ENCODE assay signal across 40 cellular contexts in genomic region chr7:129199406-129199805, GRCh38.
"Had no signal": no experiment of that assay in that cellular context is flagged by ENCODE, and none has a peak within 500 bp of the region (broad histone marks: within the 10 kb centered on the region; RNA-seq: fewer than 3 reads in every experiment).

No MANE protein-coding gene starts in this region.

- H3K9me3 Mint-ChIP-seq: activated naive CD4-positive, alpha-beta T cell treated with anti-CD3 and anti-CD28 coated beads for 36 hours; activated naive CD4-positive, alpha-beta T cell treated with anti-CD3 and anti-CD28 coated beads, Interleukin-2, amount 10 ng/mL, durations not matched to agents 7 days and 5 days; activated naive CD4-positive, alpha-beta T cell treated with anti-CD3 and anti-CD28 coated beads, Interleukin-2, amount 50 U/mL, for 24 hours; activated naive CD4-positive, alpha-beta T cell treated with anti-CD3 and anti-CD28 coated beads, Interleukin-2, amount 50 U/mL, for 72 hours; activated naive CD8-positive, alpha-beta T cell treated with anti-CD3 and anti-CD28 coated beads for 36 hours; activated naive CD8-positive, alpha-beta T cell treated with anti-CD3 and anti-CD28 coated beads, Interleukin-2, amount 10 ng/mL, durations not matched to agents 7 days and 5 days; activated naive CD8-positive, alpha-beta T cell treated with anti-CD3 and anti-CD28 coated beads, Interleukin-2, amount 50 U/mL, for 24 hours; activated T-cell treated with anti-CD3 and anti-CD28 coated beads, Interleukin-2, amount 50 U/mL, for 24 hours; activated T-cell treated with anti-CD3 and anti-CD28 coated beads, Interleukin-2, amount 50 U/mL, for 4 hours; activated T-cell treated with anti-CD3 and anti-CD28 coated beads, Interleukin-2, amount 50 U/mL, for 72 hours; activated T-helper 1 cell treated with anti-CD3 and anti-CD28 coated beads, Interleukin-12 subunit alpha, Interleukin-12 subunit beta, Interleukin-2, Interleukin-4 antibody, amounts not matched to agents 30 ng/mL and 10 ng/mL and 1 ng/mL, durations not matched to agents 14 hours and 24 hours and 36 hours; activated T-helper 17 cell treated with anti-CD3 and anti-CD28 coated beads, Interleukin-2, amount 50 U/mL, for 72 hours; activated T-helper 2 cell treated with anti-CD3 and anti-CD28 coated beads, Interferon-gamma antibody, Interleukin-2, Interleukin-4, amounts not matched to agents 10 μg/mL and 5 μg/mL and 100 μg/mL, durations not matched to agents 14 hours and 24 hours and 36 hours; brain; central memory CD8-positive, alpha-beta T cell had no signal

- H3K4me1 ChIP-seq: adrenal gland, ascending aorta, body of pancreas, breast epithelium had no signal

- H3K4me3 ChIP-seq: adrenal gland, ascending aorta, body of pancreas, breast epithelium, cardiac muscle cell had no signal

- H3K9me3 ChIP-seq: adrenal gland, ascending aorta, body of pancreas, breast epithelium had no signal

- H3K36me3 Mint-ChIP-seq: activated naive CD4-positive, alpha-beta T cell treated with anti-CD3 and anti-CD28 coated beads, Interleukin-2, amount 10 ng/mL, durations not matched to agents 7 days and 5 days; activated naive CD4-positive, alpha-beta T cell treated with anti-CD3 and anti-CD28 coated beads, Interleukin-2, amount 50 U/mL, for 24 hours; activated naive CD4-positive, alpha-beta T cell treated with anti-CD3 and anti-CD28 coated beads, Interleukin-2, amount 50 U/mL, for 72 hours; activated naive CD8-positive, alpha-beta T cell; activated naive CD8-positive, alpha-beta T cell treated with anti-CD3 and anti-CD28 coated beads for 36 hours; activated naive CD8-positive, alpha-beta T cell treated with anti-CD3 and anti-CD28 coated beads, Interleukin-2, amount 10 ng/mL, durations not matched to agents 7 days and 5 days had no signal

- H3K27me3 Mint-ChIP-seq: brain had no signal

- H3K4me3 Mint-ChIP-seq: activated naive CD4-positive, alpha-beta T cell treated with anti-CD3 and anti-CD28 coated beads for 36 hours; activated naive CD4-positive, alpha-beta T cell treated with anti-CD3 and anti-CD28 coated beads, Interleukin-2, amount 10 ng/mL, durations not matched to agents 7 days and 5 days; activated naive CD4-positive, alpha-beta T cell treated with anti-CD3 and anti-CD28 coated beads, Interleukin-2, amount 50 U/mL, for 24 hours; activated naive CD8-positive, alpha-beta T cell; activated naive CD8-positive, alpha-beta T cell treated with anti-CD3 and anti-CD28 coated beads for 36 hours; activated naive CD8-positive, alpha-beta T cell treated with anti-CD3 and anti-CD28 coated beads, Interleukin-2, amount 10 ng/mL, durations not matched to agents 7 days and 5 days; activated naive CD8-positive, alpha-beta T cell treated with anti-CD3 and anti-CD28 coated beads, Interleukin-2, amount 50 U/mL, for 24 hours; activated T-cell treated with anti-CD3 and anti-CD28 coated beads, Interleukin-2, amount 50 U/mL, for 24 hours; activated T-cell treated with anti-CD3 and anti-CD28 coated beads, Interleukin-2, amount 50 U/mL, for 4 hours; activated T-cell treated with anti-CD3 and anti-CD28 coated beads, Interleukin-2, amount 50 U/mL, for 72 hours; activated T-helper 1 cell treated with anti-CD3 and anti-CD28 coated beads, Interleukin-12 subunit alpha, Interleukin-12 subunit beta, Interleukin-2, Interleukin-4 antibody, amounts not matched to agents 30 ng/mL and 10 ng/mL and 1 ng/mL, durations not matched to agents 14 hours and 24 hours and 36 hours; activated T-helper 17 cell treated with anti-CD3 and anti-CD28 coated beads, Interleukin-2, amount 50 U/mL, for 72 hours; brain; central memory CD8-positive, alpha-beta T cell had no signal

- ATAC-seq: activated naive CD4-positive, alpha-beta T cell treated with anti-CD3 and anti-CD28 coated beads, Interleukin-2, amount 50 U/mL, for 72 hours; activated naive CD8-positive, alpha-beta T cell treated with anti-CD3 and anti-CD28 coated beads, Interleukin-2, amount 50 U/mL, for 24 hours; activated T-cell treated with anti-CD3 and anti-CD28 coated beads, Interleukin-2, amount 50 U/mL, for 4 hours; activated T-cell treated with anti-CD3 and anti-CD28 coated beads, Interleukin-2, amount 50 U/mL, for 72 hours; activated T-helper 17 cell treated with anti-CD3 and anti-CD28 coated beads, Interleukin-2, amount 50 U/mL, for 72 hours; body of pancreas had no signal

- H3K27me3 ChIP-seq: adrenal gland, ascending aorta, body of pancreas, brain microvascular endothelial cell, breast epithelium, cardiac muscle cell had no signal

- H3K4me1 Mint-ChIP-seq: activated naive CD4-positive, alpha-beta T cell treated with anti-CD3 and anti-CD28 coated beads, Interleukin-2, amount 10 ng/mL, durations not matched to agents 7 days and 5 days; activated naive CD4-positive, alpha-beta T cell treated with anti-CD3 and anti-CD28 coated beads, Interleukin-2, amount 50 U/mL, for 24 hours; activated naive CD8-positive, alpha-beta T cell treated with anti-CD3 and anti-CD28 coated beads for 36 hours; activated naive CD8-positive, alpha-beta T cell treated with anti-CD3 and anti-CD28 coated beads, Interleukin-2, amount 10 ng/mL, durations not matched to agents 7 days and 5 days; activated naive CD8-positive, alpha-beta T cell treated with anti-CD3 and anti-CD28 coated beads, Interleukin-2, amount 50 U/mL, for 24 hours; activated T-helper 17 cell treated with anti-CD3 and anti-CD28 coated beads, Interleukin-2, amount 50 U/mL, for 72 hours; brain; central memory CD8-positive, alpha-beta T cell had no signal

- FAIRE-seq: astrocyte, bronchial epithelial cell had no signal

- H3K36me3 ChIP-seq: adrenal gland, ascending aorta, brain microvascular endothelial cell, breast epithelium had no signal

- H3K27ac Mint-ChIP-seq: activated naive CD4-positive, alpha-beta T cell treated with anti-CD3 and anti-CD28 coated beads for 36 hours; activated naive CD4-positive, alpha-beta T cell treated with anti-CD3 and anti-CD28 coated beads, Interleukin-2, amount 10 ng/mL, durations not matched to agents 7 days and 5 days; activated naive CD4-positive, alpha-beta T cell treated with anti-CD3 and anti-CD28 coated beads, Interleukin-2, amount 50 U/mL, for 24 hours; activated naive CD4-positive, alpha-beta T cell treated with anti-CD3 and anti-CD28 coated beads, Interleukin-2, amount 50 U/mL, for 72 hours; activated naive CD8-positive, alpha-beta T cell; activated naive CD8-positive, alpha-beta T cell treated with anti-CD3 and anti-CD28 coated beads for 36 hours; activated naive CD8-positive, alpha-beta T cell treated with anti-CD3 and anti-CD28 coated beads, Interleukin-2, amount 10 ng/mL, durations not matched to agents 7 days and 5 days; activated naive CD8-positive, alpha-beta T cell treated with anti-CD3 and anti-CD28 coated beads, Interleukin-2, amount 50 U/mL, for 24 hours; activated T-cell treated with anti-CD3 and anti-CD28 coated beads, Interleukin-2, amount 50 U/mL, for 24 hours; activated T-cell treated with anti-CD3 and anti-CD28 coated beads, Interleukin-2, amount 50 U/mL, for 72 hours; activated T-helper 1 cell treated with anti-CD3 and anti-CD28 coated beads, Interleukin-12 subunit alpha, Interleukin-12 subunit beta, Interleukin-2, Interleukin-4 antibody, amounts not matched to agents 30 ng/mL and 10 ng/mL and 1 ng/mL, durations not matched to agents 14 hours and 24 hours and 36 hours; activated T-helper 17 cell treated with anti-CD3 and anti-CD28 coated beads, Interleukin-2, amount 50 U/mL, for 72 hours; activated T-helper 2 cell treated with anti-CD3 and anti-CD28 coated beads, Interferon-gamma antibody, Interleukin-2, Interleukin-4, amounts not matched to agents 10 μg/mL and 5 μg/mL and 100 μg/mL, durations not matched to agents 14 hours and 24 hours and 36 hours; brain had no signal

- DNase-seq: activated effector memory CD4-positive, alpha-beta T cell treated with anti-CD3 and anti-CD28 coated beads, Interleukin-2, amount 50 U/mL, for 16 hours; activated effector memory CD4-positive, alpha-beta T cell treated with Interleukin-2 at 50 U/mL for 16 hours; activated gamma-delta T cell; activated gamma-delta T cell treated with Interleukin-2 at 50 U/mL for 16 hours; activated naive CD4-positive, alpha-beta T cell; activated naive CD4-positive, alpha-beta T cell treated with anti-CD3 and anti-CD28 coated beads for 36 hours; activated naive CD4-positive, alpha-beta T cell treated with anti-CD3 and anti-CD28 coated beads, Interleukin-2, amount 10 ng/mL, durations not matched to agents 7 days and 5 days; activated naive CD4-positive, alpha-beta T cell treated with anti-CD3 and anti-CD28 coated beads, Interleukin-2, amount 50 U/mL, for 16 hours; activated naive CD4-positive, alpha-beta T cell treated with Interleukin-2 at 50 U/mL for 16 hours; activated naive CD8-positive, alpha-beta T cell treated with anti-CD3 and anti-CD28 coated beads for 36 hours; activated naive CD8-positive, alpha-beta T cell treated with anti-CD3 and anti-CD28 coated beads, Interleukin-2, amount 10 ng/mL, durations not matched to agents 7 days and 5 days; activated naive CD8-positive, alpha-beta T cell treated with anti-CD3 and anti-CD28 coated beads, Interleukin-2, amount 50 U/mL, for 24 hours; activated T-cell treated with anti-CD3 and anti-CD28 coated beads, Interleukin-2, amount 50 U/mL, for 1 hour; activated T-cell treated with anti-CD3 and anti-CD28 coated beads, Interleukin-2, amount 50 U/mL, for 24 hours; activated T-cell treated with anti-CD3 and anti-CD28 coated beads, Interleukin-2, amount 50 U/mL, for 4 hours; activated T-cell treated with anti-CD3 and anti-CD28 coated beads, Interleukin-2, amount 50 U/mL, for 48 hours; activated T-cell treated with anti-CD3 and anti-CD28 coated beads, Interleukin-2, amount 50 U/mL, for 72 hours; adrenal gland; amniotic stem cell; amygdala; anterior cingulate cortex; aorta; body of pancreas; brain microvascular endothelial cell; caudate nucleus; central memory CD4-positive, alpha-beta T cell; cerebellar nuclear complex had no signal

- H3K27ac ChIP-seq: adrenal gland, ascending aorta, body of pancreas, brain microvascular endothelial cell, breast epithelium, cardiac muscle cell had no signal
